ENCODE assay signal across 15 cellular contexts in genomic region chr3:99084156-99084555, GRCh38.
DNase-seq lines count a peak whose midpoint lies in the region; ATAC-seq and TF ChIP-seq lines count a peak whose summit lies in the region.
"Had no signal": no experiment of that assay in that cellular context is flagged by ENCODE, and none has a peak within 500 bp of the region (broad histone marks: within the 10 kb centered on the region; RNA-seq: fewer than 3 reads in every experiment).

No MANE protein-coding gene starts in this region.

- H3K4me3 ChIP-seq in AG09309 (ENCODE audit: control insufficient read depth, low read depth, low read length) = no peak overlapping the region
- H3K4me3 ChIP-seq: BLaER1 treated with 17β-estradiol and CSF1 and Interleukin-3, amounts not matched to agents 10 nM and 100 nM had no signal

- DNase-seq in AG09309 (ENCODE audit: low read depth) = peak; percentile 41
- DNase-seq in ELR (ENCODE audit: low read depth) = peak; percentile 10
- peak; percentile 50 for DNase-seq in RPMI7951 (ENCODE audit: low read depth)
- DNase-seq in epithelial cell of prostate (ENCODE audit: low read depth, low spot score) = no peak
- DNase-seq in ureter (ENCODE audit: low spot score) = no peak
- DNase-seq: 8988T; CD4-positive, alpha-beta T cell; DMS79; GF-D8; IMR-90; KBM-7 had no signal

- no peak for TF ChIP-seq CTCF in AG09309 (IDR thresholded peaks at IDR 0.05; ENCODE audit: control insufficient read depth, insufficient read depth, low read depth, low read length, missing control alignments)

- H3K27ac ChIP-seq in epithelial cell of prostate = peak overlapping the region; percentile 13
- H3K27ac ChIP-seq: BLaER1 treated with 17β-estradiol and CSF1 and Interleukin-3, amounts not matched to agents 10 nM and 100 nM had no signal

- ATAC-seq in HG03139 (IDR thresholded peaks at IDR 0.05; ENCODE audit: unreplicated experiment) (no peak), HG02798 (IDR thresholded peaks at IDR 0.05; ENCODE audit: poor library complexity, unreplicated experiment) (no peak)
- ATAC-seq: HCT116 had no signal

Comparison
In these comparisons a context has a peak if more than half of its experiments do, and no peak if none do; other contexts are left out.
1. DNase-seq: peak in AG09309 (single experiment), ELR (single experiment) and RPMI7951 (single experiment); none in epithelial cell of prostate (single experiment) and ureter (single experiment).